Comparison of ENCODE assay signal across 8 cellular contexts in the genomic region with DNA sequence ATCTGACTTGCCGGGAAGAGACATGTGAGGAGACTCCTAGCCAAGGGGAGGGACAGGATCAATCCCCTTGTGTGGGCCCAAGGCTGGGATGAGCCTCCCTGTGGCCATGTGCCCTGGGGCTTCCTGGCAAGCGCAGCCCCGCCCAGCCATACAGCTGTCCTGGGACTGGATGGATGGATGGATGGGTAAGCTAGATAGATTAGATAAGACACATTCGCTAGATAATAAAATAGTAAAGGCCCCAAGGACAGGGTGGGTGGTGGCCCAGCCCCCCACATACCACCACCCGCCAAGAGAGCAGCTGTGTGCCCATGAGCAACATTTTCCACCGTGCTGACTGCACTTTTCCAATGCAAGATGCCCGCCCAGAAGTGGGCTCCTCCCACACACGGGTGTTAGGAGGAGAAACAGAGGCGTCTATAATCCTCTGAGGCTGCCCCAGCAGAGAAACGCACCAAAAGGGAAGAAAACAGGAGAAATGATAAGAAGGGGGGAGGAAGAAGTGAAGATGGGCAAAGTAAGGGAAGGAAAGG. TPM values are rescaled to one million over a fixed set of nuclear protein-coding genes. Genes with fewer than 3 reads are reported as not detected.
DNase-seq lines count a peak whose midpoint lies in the region; ATAC-seq and TF ChIP-seq lines count a peak whose summit lies in the region.
"Had no signal": no experiment of that assay in that cellular context is flagged by ENCODE, and none has a peak within 500 bp of the region (broad histone marks: within the 10 kb centered on the region; RNA-seq: fewer than 3 reads in every experiment).

No MANE protein-coding gene starts in this region.

- peak overlapping the region; percentile 98 for H3K27ac Mint-ChIP-seq in activated T-helper 2 cell treated with anti-CD3 and anti-CD28 coated beads, Interferon-gamma antibody, Interleukin-2, Interleukin-4, amounts not matched to agents 10 μg/mL and 5 μg/mL and 100 μg/mL, durations not matched to agents 14 hours and 24 hours and 36 hours

- peaks cover 88% of the 10 kb centered on the region for H3K36me3 Mint-ChIP-seq in activated T-helper 2 cell treated with anti-CD3 and anti-CD28 coated beads, Interferon-gamma antibody, Interleukin-2, Interleukin-4, amounts not matched to agents 10 μg/mL and 5 μg/mL and 100 μg/mL, durations not matched to agents 14 hours and 24 hours and 36 hours (ENCODE audit: low read depth)

- no peak for TF ChIP-seq CTCF in RWPE1 (conservative IDR thresholded peaks at IDR 0.05; ENCODE audit: low read depth)

- CTCF ChIA-PET in RWPE1 (lab: Yijun Ruan, JAX), result interaction anchor here (0.7 kb wide), 1 partner anchor 38 kb away, joined by 4 read pairs; no protein-coding TSS in a partner anchor

- POLR2A ChIA-PET in RWPE1 (lab: Yijun Ruan, JAX; ENCODE audit: low non-redundant PET), result no interaction called here

- H3K9me3 Mint-ChIP-seq in activated T-helper 2 cell treated with anti-CD3 and anti-CD28 coated beads, Interferon-gamma antibody, Interleukin-2, Interleukin-4, amounts not matched to agents 10 μg/mL and 5 μg/mL and 100 μg/mL, durations not matched to agents 14 hours and 24 hours and 36 hours, result no peaks in the 10 kb centered on the region

- no peaks in the 10 kb centered on the region for H3K27me3 Mint-ChIP-seq in activated T-helper 2 cell treated with anti-CD3 and anti-CD28 coated beads, Interferon-gamma antibody, Interleukin-2, Interleukin-4, amounts not matched to agents 10 μg/mL and 5 μg/mL and 100 μg/mL, durations not matched to agents 14 hours and 24 hours and 36 hours (ENCODE audit: low read depth)

- peaks cover 68% of the 10 kb centered on the region for H3K4me1 Mint-ChIP-seq in activated T-helper 2 cell treated with anti-CD3 and anti-CD28 coated beads, Interferon-gamma antibody, Interleukin-2, Interleukin-4, amounts not matched to agents 10 μg/mL and 5 μg/mL and 100 μg/mL, durations not matched to agents 14 hours and 24 hours and 36 hours (ENCODE audit: low read depth)

- H3K4me3 Mint-ChIP-seq in activated T-helper 2 cell treated with anti-CD3 and anti-CD28 coated beads, Interferon-gamma antibody, Interleukin-2, Interleukin-4, amounts not matched to agents 10 μg/mL and 5 μg/mL and 100 μg/mL, durations not matched to agents 14 hours and 24 hours and 36 hours (ENCODE audit: low read depth), result peak overlapping the region; percentile 71

- ATAC-seq in GM19023 (IDR thresholded peaks at IDR 0.05; ENCODE audit: unreplicated experiment) (no peak), HG03175 (IDR thresholded peaks at IDR 0.05; ENCODE audit: unreplicated experiment) (no peak), GM19455 (IDR thresholded peaks at IDR 0.05; ENCODE audit: unreplicated experiment) (no peak)

- H3K27ac ChIP-seq in RWPE1, result peak overlapping the region; percentile 100

- intact Hi-C loops in activated T-helper 2 cell treated with anti-CD3 and anti-CD28 coated beads, Interferon-gamma antibody, Interleukin-2, Interleukin-4, amounts not matched to agents 10 μg/mL and 5 μg/mL and 100 μg/mL, durations not matched to agents 14 hours and 24 hours and 36 hours (cut with micrococcal nuclease), result loop anchor here (2.0 kb wide), 1 partner anchor 116 kb away; no protein-coding TSS in a partner anchor

- DNase-seq in RWPE1 (ENCODE audit: low spot score) (no peak), iris pigment epithelial cell (ENCODE audit: low read depth) (peak; percentile 75)
- peak; percentile 43 for DNase-seq in activated T-helper 2 cell treated with anti-CD3 and anti-CD28 coated beads, Interferon-gamma antibody, Interleukin-2, Interleukin-4, amounts not matched to agents 10 μg/mL and 5 μg/mL and 100 μg/mL, durations not matched to agents 14 hours and 24 hours and 36 hours (ENCODE audit: low spot score)
- DNase-seq in stimulated activated CD8-positive, alpha-beta memory T cell treated with anti-CD3 and anti-CD28 coated beads, Interleukin-12 subunit alpha, Interleukin-12 subunit beta, amount 100 ng/mL, for 1 hour (ENCODE audit: low read depth), result peak; percentile 71

RNA-seq across cellular contexts. Expression of gene ZBTB17, which starts 25.1 kb away (rescaled TPM):
- 65.7 and 67.8 TPM in 2 replicates for total RNA-seq in activated T-helper 2 cell treated with anti-CD3 and anti-CD28 coated beads, Interferon-gamma antibody, Interleukin-2, Interleukin-4, amounts not matched to agents 10 μg/mL and 5 μg/mL and 100 μg/mL, durations not matched to agents 14 hours and 24 hours and 36 hours

RNA-seq across cellular contexts. Expression of gene SRARP, which starts 53.2 kb away (rescaled TPM):
- total RNA-seq in activated T-helper 2 cell treated with anti-CD3 and anti-CD28 coated beads, Interferon-gamma antibody, Interleukin-2, Interleukin-4, amounts not matched to agents 10 μg/mL and 5 μg/mL and 100 μg/mL, durations not matched to agents 14 hours and 24 hours and 36 hours, result not detected in 2 replicates
- total RNA-seq: T-helper 2 cell treated with Interferon-gamma antibody and Interleukin-4, amounts not matched to agents 100 ng/mL and 5 ng/mL, for 36 hours had no signal
